In genomic region chr18:11309172-11309571, GRCh38 we compare ENCODE assay signal across 13 cellular contexts.
DNase-seq lines count a peak whose midpoint lies in the region; ATAC-seq and TF ChIP-seq lines count a peak whose summit lies in the region.
"Had no signal": no experiment of that assay in that cellular context is flagged by ENCODE, and none has a peak within 500 bp of the region (broad histone marks: within the 10 kb centered on the region; RNA-seq: fewer than 3 reads in every experiment).

No MANE protein-coding gene starts in this region.

- H3K4me1 Mint-ChIP-seq in neural crest cell: peaks cover 27% of the 10 kb centered on the region

- H3K27me3 ChIP-seq in Karpas-422 (ENCODE audit: low read length) (no peaks in the 10 kb centered on the region), adipocyte (replicated peaks; ENCODE audit: control insufficient read depth, insufficient read depth, low read length) (no peaks in the 10 kb centered on the region)
- H3K27me3 ChIP-seq: neural progenitor cell, transverse colon had no signal

- no peak overlapping the region for H3K4me3 Mint-ChIP-seq in neural crest cell
- H3K4me3 Mint-ChIP-seq: neural progenitor cell had no signal

- DNase-seq in DMS 273 (lab: John Stamatoyannopoulos, UW; ENCODE audit: unreplicated experiment): peak; percentile 52
- DNase-seq in DMS 273 treated with DMSO at 0.1 percent for 48 hours (lab: John Stamatoyannopoulos, UW): no peak
- peak; percentile 65 for DNase-seq in Karpas-422
- peak; percentile 17 for DNase-seq in adipocyte (ENCODE audit: low read depth)
- DNase-seq in neural crest cell (ENCODE audit: low read depth, low spot score): no peak
- no peak for DNase-seq in cerebellar nuclear complex (lab: John Stamatoyannopoulos, UW)
- no peak for DNase-seq in epidermal melanocyte (ENCODE audit: insufficient read length, low spot score)
- DNase-seq: effector CD4-positive, alpha-beta T cell; NCI-H510A treated with DMSO at 0.1 percent for 48 hours; transverse colon had no signal

- no peaks in the 10 kb centered on the region for H3K9me2 ChIP-seq in Karpas-422 (replicated peaks; ENCODE audit: insufficient read depth, low read length)

- H2AFZ ChIP-seq in Karpas-422 (ENCODE audit: low read length): no peak overlapping the region; the same call in 1 of the 2 replicates
- H2AFZ ChIP-seq: neural progenitor cell had no signal

- no peaks in the 10 kb centered on the region for H3K79me2 ChIP-seq in Karpas-422 (ENCODE audit: low read length)

- ATAC-seq in HG02852 (IDR thresholded peaks at IDR 0.05; ENCODE audit: unreplicated experiment): no peak

- H4K20me1 ChIP-seq in Karpas-422 (ENCODE audit: insufficient read depth, low read depth, low read length): no peaks in the 10 kb centered on the region

- no peak overlapping the region for H3K4me2 ChIP-seq in Karpas-422 (ENCODE audit: low read depth, low read length, poor library complexity, severe bottlenecking)
- H3K4me2 ChIP-seq: neural progenitor cell had no signal

- TF ChIP-seq CTCF in neural crest cell (conservative IDR thresholded peaks at IDR 0.05): peak; percentile 25

- no peaks in the 10 kb centered on the region for H3K4me1 ChIP-seq in Karpas-422 (ENCODE audit: low read length)
- peaks cover 17% of the 10 kb centered on the region for H3K4me1 ChIP-seq in adipocyte (ENCODE audit: control insufficient read depth, insufficient read depth, low read length)
- H3K4me1 ChIP-seq: transverse colon had no signal

- H3K9ac ChIP-seq in Karpas-422 (ENCODE audit: low read length) (no peak overlapping the region), adipocyte (ENCODE audit: low read length) (no peak overlapping the region)
- H3K9ac ChIP-seq: neural progenitor cell had no signal

- H3K9me3 ChIP-seq in Karpas-422 (ENCODE audit: low read length) (no peaks in the 10 kb centered on the region), adipocyte (ENCODE audit: control insufficient read depth, low read length) (no peaks in the 10 kb centered on the region)
- H3K9me3 ChIP-seq: transverse colon had no signal

- H3K4me3 ChIP-seq in Karpas-422 (ENCODE audit: low read length) (no peak overlapping the region), adipocyte (ENCODE audit: low read length) (no peak overlapping the region)
- H3K4me3 ChIP-seq: neural progenitor cell, transverse colon had no signal

- H3K27ac Mint-ChIP-seq in neural crest cell (ENCODE audit: unreplicated experiment): no peak overlapping the region

- no peak overlapping the region for H3K27ac ChIP-seq in Karpas-422 (ENCODE audit: low read length)
- H3K27ac ChIP-seq: neural progenitor cell, transverse colon, VCaP had no signal

- peaks cover 3% of the 10 kb centered on the region for H3K9me3 Mint-ChIP-seq in neural crest cell

- no peaks in the 10 kb centered on the region for H3K27me3 Mint-ChIP-seq in neural crest cell (ENCODE audit: low read depth)

- H3K36me3 Mint-ChIP-seq in neural crest cell (ENCODE audit: low read depth): peaks cover 6% of the 10 kb centered on the region
- H3K36me3 Mint-ChIP-seq: neural progenitor cell had no signal

- H3K36me3 ChIP-seq in Karpas-422 (ENCODE audit: insufficient read depth, low read length) (no peaks in the 10 kb centered on the region), adipocyte (ENCODE audit: control insufficient read depth, insufficient read depth, low read length, severe bottlenecking) (no peaks in the 10 kb centered on the region)
- H3K36me3 ChIP-seq: neural progenitor cell, transverse colon had no signal

Comparison
In these comparisons a context has a peak if more than half of its experiments do, and no peak if none do; other contexts are left out.
1. DNase-seq: peak in DMS 273 (single experiment), Karpas-422 (single experiment) and adipocyte (single experiment); none in DMS 273 treated with DMSO at 0.1 percent for 48 hours (single experiment), neural crest cell (single experiment), cerebellar nuclear complex (0 of 2) and epidermal melanocyte (single experiment).